Comparison of ENCODE assay signal across 1 cellular context in the genomic region with DNA sequence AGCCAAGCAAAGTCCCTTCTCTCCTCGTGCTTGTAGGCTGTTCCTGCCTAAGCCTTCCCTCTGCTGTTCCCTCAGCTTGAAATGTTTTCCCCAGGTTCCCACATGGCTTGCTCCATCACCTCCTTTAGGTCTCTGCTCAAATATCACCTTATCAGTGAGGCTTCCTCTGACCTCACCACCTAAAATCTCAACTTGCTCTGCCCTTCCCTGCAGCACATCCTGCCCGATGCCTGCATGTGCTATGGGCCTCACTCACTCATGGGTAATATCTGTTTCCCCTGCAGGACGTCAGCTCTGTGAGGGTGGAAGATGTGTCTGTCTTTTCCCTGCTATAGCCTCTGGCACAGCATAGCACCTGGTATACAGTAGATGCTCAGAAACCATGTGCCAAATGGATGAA.
TF ChIP-seq lines count a peak whose summit lies in the region.

No MANE protein-coding gene starts in this region.

TF ChIP-seq in IMR-90, 13 proteins besides CTCF, POLR2A, EP300 and RAD21:
- no peak for TF ChIP-seq RCOR1 (IDR thresholded peaks at IDR 0.05; ENCODE audit: insufficient replicate concordance, low read length)
- no peak for TF ChIP-seq SMC3 (IDR thresholded peaks at IDR 0.05; ENCODE audit: low read depth, low read length)
